8 cellular contexts compared by ENCODE assay signal in genomic region chr1:153565529-153566374, GRCh38. TPM values are rescaled to one million over a fixed set of nuclear protein-coding genes. Genes with fewer than 3 reads are reported as not detected.
DNase-seq lines count a peak whose midpoint lies in the region; ATAC-seq, FAIRE-seq and TF ChIP-seq lines count a peak whose summit lies in the region.

S100A2 (minus strand) TSS chr1:153565844; CDS start chr1:153563877, 1,967 bp downstream.

- peak within 1 kb of the TSS; percentile 97; the same call in 1 of the 2 replicates for H2BK5ac ChIP-seq in H1 (ENCODE audit: low read depth, low read length)

- peak within 1 kb of the TSS; percentile 99 for H2BK20ac ChIP-seq in H1 (ENCODE audit: low read length)

- no peak for TF ChIP-seq RAD21 in H1 (IDR thresholded peaks at IDR 0.05 in 1 of 2, conservative IDR thresholded peaks at IDR 0.05 in 1 of 2; ENCODE audit: low read depth in 2 of 2, low read length in 2 of 2)

- H3K27ac Mint-ChIP-seq in activated CD4-positive, alpha-beta T cell treated with anti-CD3 and anti-CD28 coated beads, Interleukin-2, amount 10 ng/mL, durations not matched to agents 24 days and 14 days, result peak within 1 kb of the TSS; percentile 99

- H3K23ac ChIP-seq in H1 (ENCODE audit: insufficient read length), result no peak within 1 kb of the TSS

- H3K9ac ChIP-seq in H1 (replicated peaks in 1 of 4; ENCODE audit: extremely low read depth in 1 of 4, low read depth in 3 of 4, low read length in 3 of 4) (peak within 1 kb of the TSS in 2 of 4 experiments; percentile 26 to 36; a peak in 1 of 7 replicates), muscle layer of colon (ENCODE audit: low read length) (peak within 1 kb of the TSS; percentile 11)

- H2BK12ac ChIP-seq in H1 (ENCODE audit: low read depth, low read length), result peak within 1 kb of the TSS; percentile 99

- H3K4ac ChIP-seq in H1 (replicated peaks; ENCODE audit: insufficient read length, low read depth, low read length), result peak within 1 kb of the TSS; percentile 88

- no peak within 1 kb of the TSS for H3K14ac ChIP-seq in H1 (ENCODE audit: insufficient read length)

- no peak for ATAC-seq in GM21723 (IDR thresholded peaks at IDR 0.05; ENCODE audit: unreplicated experiment)

- peak within 1 kb of the TSS; percentile 71 for H3K4me3 Mint-ChIP-seq in activated CD4-positive, alpha-beta T cell treated with anti-CD3 and anti-CD28 coated beads, Interleukin-2, amount 10 ng/mL, durations not matched to agents 24 days and 14 days

- H3K4me2 ChIP-seq in H1 (ENCODE audit: insufficient read depth in 1 of 2, low read depth in 2 of 2, low read length in 2 of 2), result peak within 1 kb of the TSS; percentile 5 to 37; a peak in 3 of 4 replicates

- no peaks in the 10 kb centered on the region for H3K27me3 Mint-ChIP-seq in activated CD4-positive, alpha-beta T cell treated with anti-CD3 and anti-CD28 coated beads, Interleukin-2, amount 10 ng/mL, durations not matched to agents 24 days and 14 days

- intact Hi-C loops in activated CD4-positive, alpha-beta T cell treated with anti-CD3 and anti-CD28 coated beads, Interleukin-2, amount 10 ng/mL, durations not matched to agents 24 days and 14 days (cut with micrococcal nuclease), result no loop called here

- H2BK15ac ChIP-seq in H1 (ENCODE audit: low read length), result peak within 1 kb of the TSS; percentile 99

- H2AFZ ChIP-seq in H1 (ENCODE audit: low read length), result 0 out of 2 replicates have a peak within 1 kb of the TSS, but pooled peaks have one; percentile 9

- H3K4me3 ChIP-seq in H1 (ENCODE audit: extremely low read depth in 1 of 4, insufficient read depth in 2 of 4, low read depth in 3 of 4, low read length in 4 of 4), result no peak within 1 kb of the TSS
- no peak within 1 kb of the TSS for H3K4me3 ChIP-seq in muscle layer of colon (ENCODE audit: low read depth in 1 of 2, low read length in 2 of 2)

- H3K79me2 ChIP-seq in H1 (ENCODE audit: control insufficient read depth in 1 of 2, insufficient read depth in 2 of 2, low read length in 2 of 2), result no peaks in the 10 kb centered on the region

- H3K9me3 ChIP-seq in H1 (ENCODE audit: insufficient read depth in 2 of 2, low read depth in 1 of 2, low read length in 1 of 2), result no peaks in the 10 kb centered on the region
- no peaks in the 10 kb centered on the region for H3K9me3 ChIP-seq in muscle layer of colon (ENCODE audit: low read length)

- peak within 1 kb of the TSS; percentile 96 for H2AK5ac ChIP-seq in H1 (ENCODE audit: low read depth, low read length)

- no peaks in the 10 kb centered on the region for H4K20me1 ChIP-seq in H1 (replicated peaks in 1 of 2; ENCODE audit: control insufficient read depth in 1 of 2, insufficient read depth in 2 of 2, low read length in 2 of 2)

- DNase-seq in activated gamma-delta T cell treated with Interleukin-2 at 50 U/mL for 16 hours, result peak; percentile 38
- no peak for DNase-seq in activated gamma-delta T cell (lab: John Stamatoyannopoulos, UW)
- peak; percentile 61 for DNase-seq in NAMALWA (ENCODE audit: low spot score)
- DNase-seq in activated CD4-positive, alpha-beta T cell treated with anti-CD3 and anti-CD28 coated beads, Interleukin-2, amount 10 ng/mL, durations not matched to agents 24 days and 14 days, result peak; percentile 72
- DNase-seq in H1 (ENCODE audit: low read depth in 1 of 2, low spot score in 2 of 2), result no peak

- no peak within 1 kb of the TSS for H3K27ac ChIP-seq in H1 (ENCODE audit: low read depth, low read length)
- peak within 1 kb of the TSS; percentile 84 for H3K27ac ChIP-seq in muscle layer of colon (ENCODE audit: low read depth, low read length)
- peak within 1 kb of the TSS; percentile 63 for H3K27ac ChIP-seq in temporal lobe (ENCODE audit: low read depth, low read length)

- peak within 1 kb of the TSS; percentile 98 for H4K91ac ChIP-seq in H1 (replicated peaks; ENCODE audit: insufficient read length, low read length)

- H3K56ac ChIP-seq in H1 (replicated peaks; ENCODE audit: insufficient read length, low read depth, low read length), result peak within 1 kb of the TSS; percentile 88

- no peaks in the 10 kb centered on the region; the same call in 1 of the 2 replicates for H3K23me2 ChIP-seq in H1 (ENCODE audit: low read depth, low read length)

- no peaks in the 10 kb centered on the region for H3K79me1 ChIP-seq in H1 (ENCODE audit: low read depth, low read length)

- CTCF ChIA-PET in H1 (lab: Charles Lee; ENCODE audit: partially characterized antibody), result interaction anchor here (0.6 to 4.4 kb wide), 20 partner anchors 13 to 445 kb away, joined by 3 to 20 read pairs (median 4); partner anchors contain the start of genes S100A14, S100A4, S100A5 and S100A6

- H3K18ac ChIP-seq in H1 (ENCODE audit: extremely low read depth, low read length), result peak within 1 kb of the TSS; percentile 87

- no peak for FAIRE-seq in H1 (lab: Jason Lieb, UNC)

- H4K5ac ChIP-seq in H1 (ENCODE audit: insufficient read length, low read depth, low read length), result peak within 1 kb of the TSS; percentile 34

- WGBS in H1 (ENCODE audit: extremely low coverage in 1 of 2, insufficient coverage in 1 of 2, insufficient read length in 1 of 2, insufficient replicate concordance in 2 of 2, low coverage in 1 of 2, low lambda C conversion rate in 2 of 2, missing lambda C conversion rate in 1 of 2), 2 experiments, result 83% methylated on average over 8 of the region's 8 CpGs; no CpG with 5 or more reads in 1 of the 2 experiments

- H3K9me3 Mint-ChIP-seq in activated CD4-positive, alpha-beta T cell treated with anti-CD3 and anti-CD28 coated beads, Interleukin-2, amount 10 ng/mL, durations not matched to agents 24 days and 14 days, result no peaks in the 10 kb centered on the region

- H4K8ac ChIP-seq in H1 (ENCODE audit: extremely low read depth, insufficient read depth, low read length), result peak within 1 kb of the TSS; percentile 64; the same call in 1 of the 2 replicates

- peaks cover 38% of the 10 kb centered on the region for H3K4me1 Mint-ChIP-seq in activated CD4-positive, alpha-beta T cell treated with anti-CD3 and anti-CD28 coated beads, Interleukin-2, amount 10 ng/mL, durations not matched to agents 24 days and 14 days

- H3K4me1 ChIP-seq in H1 (replicated peaks in 1 of 4; ENCODE audit: control insufficient read depth in 3 of 4, insufficient read depth in 4 of 4, low read length in 3 of 4) (peaks cover 11 to 26% (median 20%) of the 10 kb centered on the region in 4 experiments), muscle layer of colon (ENCODE audit: insufficient read depth, low read length) (peaks cover 36% of the 10 kb centered on the region)

- H3K36me3 Mint-ChIP-seq in activated CD4-positive, alpha-beta T cell treated with anti-CD3 and anti-CD28 coated beads, Interleukin-2, amount 10 ng/mL, durations not matched to agents 24 days and 14 days (ENCODE audit: low read depth), result no peaks in the 10 kb centered on the region

- TF ChIP-seq EP300 in H1 (IDR thresholded peaks at IDR 0.05; ENCODE audit: borderline replicate concordance in 1 of 2, low read depth in 2 of 2, low read length in 2 of 2), result no peak

- peak within 1 kb of the TSS; percentile 96 for H2BK120ac ChIP-seq in H1 (replicated peaks; ENCODE audit: low read depth, low read length)

- no peaks in the 10 kb centered on the region for H3K36me3 ChIP-seq in H1 (ENCODE audit: control insufficient read depth in 2 of 4, insufficient read depth in 4 of 4, low read length in 3 of 4)
- no peaks in the 10 kb centered on the region for H3K36me3 ChIP-seq in muscle layer of colon (ENCODE audit: insufficient read depth, low read length)

- POLR2A ChIA-PET in H1 (lab: Charles Lee; ENCODE audit: partially characterized antibody), result interaction anchor here (0.6 to 1.6 kb wide), 13 partner anchors 9 to 83 kb away, joined by 3 to 7 read pairs (median 4); partner anchors contain the start of genes CHTOP, S100A13, S100A16 and S100A4

- TF ChIP-seq CTCF in H1 (IDR thresholded peaks at IDR 0.05; ENCODE audit: control extremely low read depth in 1 of 3, insufficient read depth in 1 of 3, low read depth in 1 of 3, low read length in 3 of 3), result no peak

- TF ChIP-seq POLR2A in H1 (IDR thresholded peaks at IDR 0.05; ENCODE audit: control extremely low read depth in 1 of 2, low read depth in 2 of 2, low read length in 2 of 2), result no peak; a peak in 1 of 3 replicates

- 0 out of 7 replicates have a peak, but pooled peaks cover 0 to 4% (median 0%) of the 10 kb centered on the region in 4 experiments for H3K27me3 ChIP-seq in H1 (replicated peaks in 1 of 4; ENCODE audit: control insufficient read depth in 3 of 4, extremely low read depth in 1 of 4, insufficient read depth in 3 of 4, low read length in 3 of 4)
- no peaks in the 10 kb centered on the region for H3K27me3 ChIP-seq in muscle layer of colon (ENCODE audit: control insufficient read depth in 1 of 2, insufficient read depth in 2 of 2, low read length in 2 of 2)

TF ChIP-seq in H1, 55 proteins besides CTCF, POLR2A, EP300 and RAD21 (continues in another document):
- TF ChIP-seq CEBPB (IDR thresholded peaks at IDR 0.05; ENCODE audit: low read depth, low read length) (no peak), TAF1 (IDR thresholded peaks at IDR 0.05; ENCODE audit: low read depth, low read length) (no peak), TBP (IDR thresholded peaks at IDR 0.05; ENCODE audit: low read depth, low read length) (no peak), E2F6 (IDR thresholded peaks at IDR 0.05) (no peak), MAFK (IDR thresholded peaks at IDR 0.05; ENCODE audit: low read depth, low read length) (no peak), SIRT6 (IDR thresholded peaks at IDR 0.05; ENCODE audit: low read length) (no peak)
- TF ChIP-seq, protein P1, sequence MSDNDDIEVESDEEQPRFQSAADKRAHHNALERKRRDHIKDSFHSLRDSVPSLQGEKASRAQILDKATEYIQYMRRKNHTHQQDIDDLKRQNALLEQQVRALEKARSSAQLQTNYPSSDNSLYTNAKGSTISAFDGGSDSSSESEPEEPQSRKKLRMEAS (IDR thresholded peaks at IDR 0.05), result no peak

RNA-seq across cellular contexts. Expression of gene S100A2, which starts in this region (rescaled TPM):
- 0.40 and 1.2 TPM in 2 replicates for total RNA-seq in activated CD4-positive, alpha-beta T cell treated with anti-CD3 and anti-CD28 coated beads, Interleukin-2, amount 10 ng/mL, durations not matched to agents 24 days and 14 days
- 2.0 TPM in 1 of 2 replicates, not detected in the other for total RNA-seq in H1 (2021; fragmentation: NEBNext Ultra II Directional; extraction: Animal tissue kit (Norgen Biotek cat#: 25700))
- 0.71 and 0.86 TPM in 2 replicates for polyA plus RNA-seq in H1 (2011; rRNA removed)
- polyA plus RNA-seq in H1 (2011; cell fraction: cytosol; rRNA removed), result 1.1 TPM
- polyA plus RNA-seq in H1 (2011; cell fraction: nucleus; rRNA removed), result 0.78 TPM
- 0.69 to 2.1 TPM (median 1.2 TPM) in 4 replicates for polyA plus RNA-seq in H1 (2012, experiment 1 of 2)
- polyA plus RNA-seq in H1 (2012, experiment 2 of 2), result 0.20 TPM
- 2.0 TPM for polyA plus RNA-seq in H1 (2013, experiment 1 of 2)
- polyA plus RNA-seq in H1 (2013, experiment 2 of 2), result 2.6 TPM
- polyA minus RNA-seq in H1 (2011; rRNA and poly(A)+ RNA removed), result 0.60 TPM in 1 of 2 replicates, not detected in the other
- not detected for polyA minus RNA-seq in H1 (2011; cell fraction: cytosol; rRNA and poly(A)+ RNA removed)
- polyA minus RNA-seq in H1 (2011; cell fraction: nucleus; rRNA and poly(A)+ RNA removed), result not detected
- total RNA-seq in temporal lobe, result not detected

Comparison
In these comparisons a context has a peak if more than half of its experiments do, and no peak if none do; other contexts are left out.
1. DNase-seq: peak in activated gamma-delta T cell treated with Interleukin-2 at 50 U/mL for 16 hours (single experiment), NAMALWA (single experiment) and activated CD4-positive, alpha-beta T cell treated with anti-CD3 and anti-CD28 coated beads, Interleukin-2, amount 10 ng/mL, durations not matched to agents 24 days and 14 days (single experiment); none in activated gamma-delta T cell (single experiment) and H1 (0 of 2).